Comparison of ENCODE assay signal across 16 cellular contexts in the genomic region with DNA sequence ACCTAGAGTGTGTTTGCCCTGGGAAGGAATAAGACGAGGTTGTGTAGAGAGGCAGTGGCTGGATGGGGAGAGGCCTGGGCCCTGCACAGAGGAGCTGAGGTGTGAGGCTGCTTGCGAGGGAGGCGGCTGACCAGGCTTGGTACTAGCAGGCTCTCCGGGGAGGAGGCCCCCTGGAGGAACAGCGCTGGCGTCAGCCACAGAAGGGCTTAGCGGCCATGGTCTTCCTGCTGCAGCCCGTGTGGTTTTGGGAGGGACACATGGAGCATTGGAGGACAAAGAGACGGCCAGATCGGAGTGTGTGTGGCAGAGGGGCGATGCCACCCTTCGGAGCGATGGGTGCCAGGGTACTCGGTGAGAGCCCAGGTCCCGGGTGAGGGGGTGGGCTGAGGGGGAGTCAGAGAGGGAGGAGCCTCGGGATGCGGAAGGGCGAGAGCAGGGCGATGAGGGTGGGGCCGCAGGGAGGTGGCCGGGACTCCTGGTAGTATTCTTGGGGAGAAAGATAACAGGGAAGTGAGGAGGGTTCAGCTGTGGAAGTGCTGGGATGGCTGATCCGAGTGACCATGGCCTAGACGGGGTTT. TPM values are rescaled to one million over a fixed set of nuclear protein-coding genes. Genes with fewer than 3 reads are reported as not detected.
A peak's percentile ranks its signal among the peaks of the same experiment; 100 is the strongest.
DNase-seq lines count a peak whose midpoint lies in the region; ATAC-seq, FAIRE-seq and TF ChIP-seq lines count a peak whose summit lies in the region.
"Had no signal": no experiment of that assay in that cellular context is flagged by ENCODE, and none has a peak within 500 bp of the region (broad histone marks: within the 10 kb centered on the region; RNA-seq: fewer than 3 reads in every experiment).

No MANE protein-coding gene starts in this region.

- H3K27me3 Mint-ChIP-seq in activated CD4-positive, alpha-beta T cell treated with anti-CD3 and anti-CD28 coated beads, Interleukin-2, amount 10 ng/mL, durations not matched to agents 24 days and 14 days, result no peaks in the 10 kb centered on the region

- H2BK12ac ChIP-seq in H1 (ENCODE audit: low read depth, low read length), result no peak overlapping the region

- H3K9ac ChIP-seq in H1 (replicated peaks in 1 of 4; ENCODE audit: extremely low read depth in 1 of 4, low read depth in 3 of 4, low read length in 3 of 4) (no peak overlapping the region; a peak in 1 of 7 replicates), colonic mucosa (ENCODE audit: low read depth in 2 of 2, low read length in 2 of 2) (no peak overlapping the region)

- CTCF ChIA-PET in H1 (lab: Charles Lee; ENCODE audit: partially characterized antibody), result interaction anchor here (1.3 to 1.4 kb wide), 3 partner anchors 13 to 53 kb away, joined by 3 read pairs; no protein-coding TSS in a partner anchor

- ATAC-seq in stimulated activated effector memory CD8-positive, alpha-beta T cell treated with anti-CD3 and anti-CD28 coated beads, Interleukin-12 subunit alpha, Interleukin-12 subunit beta, amount 100 ng/mL, for 72 hours, result no peak
- ATAC-seq in HG02571 (IDR thresholded peaks at IDR 0.05; ENCODE audit: unreplicated experiment), result no peak
- ATAC-seq: mucosa of descending colon had no signal

- H3K23me2 ChIP-seq in H1 (ENCODE audit: low read depth, low read length), result no peaks in the 10 kb centered on the region

- H4K5ac ChIP-seq in H1 (ENCODE audit: insufficient read length, low read depth, low read length), result no peak overlapping the region

- no peak overlapping the region for H2AFZ ChIP-seq in H1 (ENCODE audit: low read length)

- peak in 1 of 2 experiments; percentile 53; a peak in 1 of 3 replicates for TF ChIP-seq EP300 in H1 (IDR thresholded peaks at IDR 0.05; ENCODE audit: borderline replicate concordance in 1 of 2, low read depth in 2 of 2, low read length in 2 of 2)

- H3K27ac ChIP-seq in H1 (ENCODE audit: low read depth, low read length) (no peak overlapping the region), colonic mucosa (no peak overlapping the region)
- H3K27ac ChIP-seq: right lobe of liver, thyroid gland had no signal

- no peak overlapping the region; a peak in 1 of 4 replicates for H3K4me2 ChIP-seq in H1 (ENCODE audit: insufficient read depth in 1 of 2, low read depth in 2 of 2, low read length in 2 of 2)

- no peak overlapping the region for H2BK120ac ChIP-seq in H1 (replicated peaks; ENCODE audit: low read depth, low read length)

- TF ChIP-seq CTCF in H1 (IDR thresholded peaks at IDR 0.05; ENCODE audit: control extremely low read depth in 1 of 3, insufficient read depth in 1 of 3, low read depth in 1 of 3, low read length in 3 of 3) (no peak), colonic mucosa (IDR thresholded peaks at IDR 0.05) (no peak)

- H3K4ac ChIP-seq in H1 (replicated peaks; ENCODE audit: insufficient read length, low read depth, low read length), result no peak overlapping the region

- intact Hi-C loops in activated CD4-positive, alpha-beta T cell treated with anti-CD3 and anti-CD28 coated beads, Interleukin-2, amount 10 ng/mL, durations not matched to agents 24 days and 14 days (cut with micrococcal nuclease), result loop anchor here (5.0 to 10.0 kb wide), 3 partner anchors 478 to 603 kb away; no protein-coding TSS in a partner anchor
- intact Hi-C loops in colonic mucosa (cut with DNase I), result no loop called here

- DNase-seq in activated CD4-positive, alpha-beta T cell treated with anti-CD3 and anti-CD28 coated beads, Interleukin-2, amount 10 ng/mL, durations not matched to agents 24 days and 14 days, result no peak
- no peak for DNase-seq in activated CD4-positive, alpha-beta T cell treated with anti-CD3 and anti-CD28 coated beads for 4 hours
- DNase-seq in UCSD-AML1 (lab: John Stamatoyannopoulos, UW; ENCODE audit: unreplicated experiment) (peak; percentile 27), H1 (ENCODE audit: low read depth in 1 of 2, low spot score in 2 of 2) (no peak), colonic mucosa (no peak), epidermal melanocyte (ENCODE audit: insufficient read length, low spot score) (no peak)
- DNase-seq in stimulated activated effector memory CD8-positive, alpha-beta T cell treated with anti-CD3 and anti-CD28 coated beads, Interleukin-12 subunit alpha, Interleukin-12 subunit beta, amount 100 ng/mL, for 72 hours (ENCODE audit: low spot score in 2 of 2), result no peak
- DNase-seq: activated CD4-positive, CD25-positive, alpha-beta regulatory T cell; activated gamma-delta T cell; mucosa of descending colon; NCI-H1092; NCI-H524 treated with DMSO at 0.1 percent for 48 hours; right lobe of liver; thyroid gland had no signal

- peaks cover 22% of the 10 kb centered on the region for H3K79me1 ChIP-seq in H1 (ENCODE audit: low read depth, low read length)

- H2BK15ac ChIP-seq in H1 (ENCODE audit: low read length), result no peak overlapping the region

- no peak overlapping the region for H3K56ac ChIP-seq in H1 (replicated peaks; ENCODE audit: insufficient read length, low read depth, low read length)

- H3K18ac ChIP-seq in H1 (ENCODE audit: extremely low read depth, low read length), result no peak overlapping the region

- peak overlapping the region; percentile 48 for H4K91ac ChIP-seq in H1 (replicated peaks; ENCODE audit: insufficient read length, low read length)

- FAIRE-seq in H1 (lab: Jason Lieb, UNC), result no peak
- FAIRE-seq: GM12891 had no signal

- no peaks in the 10 kb centered on the region for H3K9me3 Mint-ChIP-seq in activated CD4-positive, alpha-beta T cell treated with anti-CD3 and anti-CD28 coated beads, Interleukin-2, amount 10 ng/mL, durations not matched to agents 24 days and 14 days
- H3K9me3 Mint-ChIP-seq in stimulated activated effector memory CD8-positive, alpha-beta T cell treated with anti-CD3 and anti-CD28 coated beads, Interleukin-12 subunit alpha, Interleukin-12 subunit beta, amount 100 ng/mL, for 72 hours, result no peaks in the 10 kb centered on the region

- H3K4me3 ChIP-seq in H1 (ENCODE audit: extremely low read depth in 1 of 4, insufficient read depth in 2 of 4, low read depth in 3 of 4, low read length in 4 of 4) (no peak overlapping the region), colonic mucosa (no peak overlapping the region)
- H3K4me3 ChIP-seq: mucosa of descending colon, right lobe of liver, thyroid gland had no signal

- no peak for TF ChIP-seq RAD21 in H1 (IDR thresholded peaks at IDR 0.05 in 1 of 2, conservative IDR thresholded peaks at IDR 0.05 in 1 of 2; ENCODE audit: low read depth in 2 of 2, low read length in 2 of 2)

- no peaks in the 10 kb centered on the region for H3K27me3 ChIP-seq in H1 (replicated peaks in 1 of 4; ENCODE audit: control insufficient read depth in 3 of 4, extremely low read depth in 1 of 4, insufficient read depth in 3 of 4, low read length in 3 of 4)
- H3K27me3 ChIP-seq in colonic mucosa, result no peaks in the 10 kb centered on the region
- H3K27me3 ChIP-seq: right lobe of liver, thyroid gland had no signal

- H2AK5ac ChIP-seq in H1 (ENCODE audit: low read depth, low read length), result no peak overlapping the region

- peaks cover 70% of the 10 kb centered on the region for H3K4me1 Mint-ChIP-seq in activated CD4-positive, alpha-beta T cell treated with anti-CD3 and anti-CD28 coated beads, Interleukin-2, amount 10 ng/mL, durations not matched to agents 24 days and 14 days
- peaks cover 87% of the 10 kb centered on the region for H3K4me1 Mint-ChIP-seq in stimulated activated effector memory CD8-positive, alpha-beta T cell treated with anti-CD3 and anti-CD28 coated beads, Interleukin-12 subunit alpha, Interleukin-12 subunit beta, amount 100 ng/mL, for 72 hours

- H2BK5ac ChIP-seq in H1 (ENCODE audit: low read depth, low read length), result no peak overlapping the region

- WGBS in H1 (ENCODE audit: extremely low coverage in 1 of 2, insufficient coverage in 1 of 2, insufficient read length in 1 of 2, insufficient replicate concordance in 2 of 2, low coverage in 1 of 2, low lambda C conversion rate in 2 of 2, missing lambda C conversion rate in 1 of 2), 2 experiments, result 88% methylated on average over 12 of the region's 23 CpGs; no CpG with 5 or more reads in 1 of the 2 experiments

- H3K4me1 ChIP-seq in H1 (replicated peaks in 1 of 4; ENCODE audit: control insufficient read depth in 3 of 4, insufficient read depth in 4 of 4, low read length in 3 of 4), result peaks cover 0 to 1% (median 0%) of the 10 kb centered on the region in 4 experiments; a peak in 3 of 7 replicates
- peaks cover 6% of the 10 kb centered on the region for H3K4me1 ChIP-seq in colonic mucosa

- peak overlapping the region; percentile 68 for H3K4me3 Mint-ChIP-seq in activated CD4-positive, alpha-beta T cell treated with anti-CD3 and anti-CD28 coated beads, Interleukin-2, amount 10 ng/mL, durations not matched to agents 24 days and 14 days
- H3K4me3 Mint-ChIP-seq in stimulated activated effector memory CD8-positive, alpha-beta T cell treated with anti-CD3 and anti-CD28 coated beads, Interleukin-12 subunit alpha, Interleukin-12 subunit beta, amount 100 ng/mL, for 72 hours, result peak overlapping the region; percentile 96

- peaks cover 4 to 97% of the 10 kb centered on the region in 2 experiments; a peak in 3 of 4 replicates for H3K79me2 ChIP-seq in H1 (ENCODE audit: control insufficient read depth in 1 of 2, insufficient read depth in 2 of 2, low read length in 2 of 2)

- H3K36me3 Mint-ChIP-seq in activated CD4-positive, alpha-beta T cell treated with anti-CD3 and anti-CD28 coated beads, Interleukin-2, amount 10 ng/mL, durations not matched to agents 24 days and 14 days (ENCODE audit: low read depth), result peaks cover 24% of the 10 kb centered on the region
- peaks cover 59% of the 10 kb centered on the region for H3K36me3 Mint-ChIP-seq in stimulated activated effector memory CD8-positive, alpha-beta T cell treated with anti-CD3 and anti-CD28 coated beads, Interleukin-12 subunit alpha, Interleukin-12 subunit beta, amount 100 ng/mL, for 72 hours

- peaks cover 0 to 5% (median 1%) of the 10 kb centered on the region in 4 experiments; a peak in 2 of 8 replicates for H3K36me3 ChIP-seq in H1 (ENCODE audit: control insufficient read depth in 2 of 4, insufficient read depth in 4 of 4, low read length in 3 of 4)
- H3K36me3 ChIP-seq in colonic mucosa, result no peaks in the 10 kb centered on the region

- no peak overlapping the region for H2BK20ac ChIP-seq in H1 (ENCODE audit: low read length)

- H3K14ac ChIP-seq in H1 (ENCODE audit: insufficient read length), result no peak overlapping the region

- TF ChIP-seq POLR2A in H1 (IDR thresholded peaks at IDR 0.05; ENCODE audit: control extremely low read depth in 1 of 2, low read depth in 2 of 2, low read length in 2 of 2), result no peak

- H4K20me1 ChIP-seq in H1 (replicated peaks in 1 of 2; ENCODE audit: control insufficient read depth in 1 of 2, insufficient read depth in 2 of 2, low read length in 2 of 2), result peaks cover 7 to 30% of the 10 kb centered on the region in 2 experiments

- peak overlapping the region; percentile 82 for H3K27ac Mint-ChIP-seq in activated CD4-positive, alpha-beta T cell treated with anti-CD3 and anti-CD28 coated beads, Interleukin-2, amount 10 ng/mL, durations not matched to agents 24 days and 14 days
- peak overlapping the region; percentile 99 for H3K27ac Mint-ChIP-seq in stimulated activated effector memory CD8-positive, alpha-beta T cell treated with anti-CD3 and anti-CD28 coated beads, Interleukin-12 subunit alpha, Interleukin-12 subunit beta, amount 100 ng/mL, for 72 hours

- POLR2A ChIA-PET in H1 (lab: Charles Lee; ENCODE audit: partially characterized antibody), result interaction anchor here (0.9 to 1.0 kb wide), 2 partner anchors 9 to 12 kb away, joined by 3 to 5 read pairs; a partner anchor contains a TSS

- H3K23ac ChIP-seq in H1 (ENCODE audit: insufficient read length), result no peak overlapping the region

- H3K9me3 ChIP-seq in H1 (ENCODE audit: insufficient read depth in 2 of 2, low read depth in 1 of 2, low read length in 1 of 2) (no peaks in the 10 kb centered on the region), colonic mucosa (no peaks in the 10 kb centered on the region)
- H3K9me3 ChIP-seq: mucosa of descending colon, right lobe of liver, thyroid gland had no signal

- H4K8ac ChIP-seq in H1 (ENCODE audit: extremely low read depth, insufficient read depth, low read length), result peak overlapping the region; percentile 45

RNA-seq across cellular contexts. Expression of a gene that starts 8.2 kb away (rescaled TPM):
- 36.8 and 44.9 TPM in 2 replicates for total RNA-seq in activated CD4-positive, alpha-beta T cell treated with anti-CD3 and anti-CD28 coated beads, Interleukin-2, amount 10 ng/mL, durations not matched to agents 24 days and 14 days
- 39.3 and 39.8 TPM in 2 replicates for total RNA-seq in H1 (2021; fragmentation: NEBNext Ultra II Directional; extraction: Animal tissue kit (Norgen Biotek cat#: 25700))
- 25.8 and 29.0 TPM in 2 replicates for polyA plus RNA-seq in H1 (2011; rRNA removed)
- 33.5 TPM for polyA plus RNA-seq in H1 (2011; cell fraction: cytosol; rRNA removed)
- polyA plus RNA-seq in H1 (2011; cell fraction: nucleus; rRNA removed), result 65.3 TPM
- polyA plus RNA-seq in H1 (2012, experiment 1 of 2), result 20.1 to 25.9 TPM (median 23.8 TPM) in 4 replicates
- polyA plus RNA-seq in H1 (2012, experiment 2 of 2), result 21.4 TPM
- polyA plus RNA-seq in H1 (2013, experiment 1 of 2), result 20.6 TPM
- polyA plus RNA-seq in H1 (2013, experiment 2 of 2), result 21.1 TPM
- polyA minus RNA-seq in H1 (2011; rRNA and poly(A)+ RNA removed), result 45.5 and 52.3 TPM in 2 replicates
- 25.0 TPM for polyA minus RNA-seq in H1 (2011; cell fraction: cytosol; rRNA and poly(A)+ RNA removed)
- polyA minus RNA-seq in H1 (2011; cell fraction: nucleus; rRNA and poly(A)+ RNA removed), result 52.7 TPM
- total RNA-seq in colonic mucosa, result 10 to 100 TPM; 18.6 to 29.7 TPM

RNA-seq across cellular contexts. Expression of a gene that starts 23.2 kb away (rescaled TPM):
- total RNA-seq in activated CD4-positive, alpha-beta T cell treated with anti-CD3 and anti-CD28 coated beads, Interleukin-2, amount 10 ng/mL, durations not matched to agents 24 days and 14 days, result not detected in 2 replicates
- not detected in 2 replicates for total RNA-seq in H1 (2021; fragmentation: NEBNext Ultra II Directional; extraction: Animal tissue kit (Norgen Biotek cat#: 25700))
- not detected in 2 replicates for polyA plus RNA-seq in H1 (2011; rRNA removed)
- not detected for polyA plus RNA-seq in H1 (2011; cell fraction: cytosol; rRNA removed)
- not detected for polyA plus RNA-seq in H1 (2011; cell fraction: nucleus; rRNA removed)
- polyA plus RNA-seq in H1 (2012, experiment 1 of 2), result not detected in 4 replicates
- polyA plus RNA-seq in H1 (2012, experiment 2 of 2), result not detected
- under 0.01 TPM for polyA plus RNA-seq in H1 (2013, experiment 1 of 2)
- polyA plus RNA-seq in H1 (2013, experiment 2 of 2), result not detected
- polyA minus RNA-seq in H1 (2011; rRNA and poly(A)+ RNA removed), result not detected in 2 replicates
- not detected for polyA minus RNA-seq in H1 (2011; cell fraction: cytosol; rRNA and poly(A)+ RNA removed)
- polyA minus RNA-seq in H1 (2011; cell fraction: nucleus; rRNA and poly(A)+ RNA removed), result not detected
- total RNA-seq in colonic mucosa, result not detected
- total RNA-seq: thyroid gland had no signal
